In genomic region chr1:93814059-93814794, GRCh38 we compare ENCODE assay signal across 8 cellular contexts.
A peak's percentile ranks its signal among the peaks of the same experiment; 100 is the strongest.
DNase-seq lines count a peak whose midpoint lies in the region; TF ChIP-seq lines count a peak whose summit lies in the region.

No MANE protein-coding gene starts in this region.

- intact Hi-C loops in sigmoid colon (cut with DNase I) = loop anchor here (1.0 to 2.0 kb wide), 2 partner anchors 185 to 375 kb away; no protein-coding TSS in a partner anchor

- H3K27me3 ChIP-seq in H7 (ENCODE audit: control insufficient read depth, insufficient read depth, low read length) (no peaks in the 10 kb centered on the region), sigmoid colon (no peaks in the 10 kb centered on the region)

- no peaks in the 10 kb centered on the region for H3K36me3 ChIP-seq in H7 (replicated peaks; ENCODE audit: control insufficient read depth, insufficient read depth, low read length)
- no peaks in the 10 kb centered on the region for H3K36me3 ChIP-seq in sigmoid colon

- H3K4me3 ChIP-seq in H7 (ENCODE audit: insufficient read depth, low read depth, low read length) (no peak overlapping the region), NB4 (ENCODE audit: low read depth, low read length) (no peak overlapping the region), sigmoid colon (no peak overlapping the region)

- 77 to 83% methylated on average over 7 of the region's 7 CpGs for WGBS in sigmoid colon, 2 donors

- no peak for TF ChIP-seq EP300 in sigmoid colon (IDR thresholded peaks at IDR 0.05)

- TF ChIP-seq POLR2A in NB4 (IDR thresholded peaks at IDR 0.05; ENCODE audit: extremely low read depth, insufficient read length) (no peak), sigmoid colon (IDR thresholded peaks at IDR 0.05) (no peak)

- peak; percentile 83 for TF ChIP-seq CTCF in NB4 (IDR thresholded peaks at IDR 0.05; ENCODE audit: low read depth, low read length)
- TF ChIP-seq CTCF in sigmoid colon (IDR thresholded peaks at IDR 0.05) = peak; percentile 92 to 97 (median 96)

- DNase-seq in EL (peak; percentile 81), H7 (peak; percentile 47), NB4 (ENCODE audit: low read depth) (peak; percentile 73), SHP77 (lab: John Stamatoyannopoulos, UW) (peak; percentile 59 to 66), anterior cingulate cortex (lab: John Stamatoyannopoulos, UW) (peak in 43 of 58 donors; percentile 2 to 73 (median 30)), hepatic stellate cell (ENCODE audit: low spot score) (peak; percentile 35), sigmoid colon (peak; percentile 74), HPDE6-E6E7 (ENCODE audit: extremely low spot score) (no peak)

- H3K27ac ChIP-seq in sigmoid colon = no peak overlapping the region

- peaks cover 0 to 20% (median 16%) of the 10 kb centered on the region in 4 donors for H3K4me1 ChIP-seq in sigmoid colon

- H3K9me3 ChIP-seq in sigmoid colon = no peaks in the 10 kb centered on the region
